8 cellular contexts compared by ENCODE assay signal in genomic region chr5:147628054-147628895, GRCh38.
DNase-seq lines count a peak whose midpoint lies in the region; ATAC-seq and TF ChIP-seq lines count a peak whose summit lies in the region.

No MANE protein-coding gene starts in this region.

- no peaks in the 10 kb centered on the region for H3K27me3 Mint-ChIP-seq in activated T-helper 17 cell treated with anti-CD3 and anti-CD28 coated beads, Interleukin-2, amount 50 U/mL, for 72 hours

- H3K9me3 ChIP-seq in Panc1 (ENCODE audit: control insufficient read depth, insufficient read depth, low read depth, low read length), result no peaks in the 10 kb centered on the region
- no peaks in the 10 kb centered on the region for H3K9me3 ChIP-seq in uterus

- intact Hi-C loops in Panc1 (cut with micrococcal nuclease; ENCODE audit: unreplicated experiment), result loop anchor here (1.0 to 5.0 kb wide), 3 partner anchors 44 to 304 kb away; no protein-coding TSS in a partner anchor
- intact Hi-C loops in uterus (cut with DNase I; ENCODE audit: low total_unique reads), result loop anchor here (10.0 kb wide), 1 partner anchor 197 kb away; no protein-coding TSS in a partner anchor

- POLR2A ChIA-PET in GM10248 (lab: Yijun Ruan, JAX) (no interaction called here), Panc1 (lab: Charles Lee) (no interaction called here)

- H3K36me3 ChIP-seq in Panc1 (ENCODE audit: control insufficient read depth, insufficient read depth, low read length) (no peaks in the 10 kb centered on the region), uterus (no peaks in the 10 kb centered on the region)

- in situ Hi-C loops in Panc1 (cut with HindIII; ENCODE audit: low pct_unique_long_range_greater_than_20kb, low sequenced_read_pairs), result no loop called here

- H3K4me3 Mint-ChIP-seq in activated T-helper 17 cell treated with anti-CD3 and anti-CD28 coated beads, Interleukin-2, amount 50 U/mL, for 72 hours, result no peak overlapping the region

- DNase-seq in GM10248 (ENCODE audit: extremely low spot score) (peak; percentile 39), H4 (ENCODE audit: low spot score) (peak; percentile 61), LHCN-M2 (ENCODE audit: low read depth) (peak; percentile 49), Panc1 (ENCODE audit: low read depth, low spot score) (peak; percentile 53), fibroblast of villous mesenchyme (ENCODE audit: low read depth) (peak; percentile 63), nucleus accumbens (lab: John Stamatoyannopoulos, UW) (peak in 49 of 56 donors; percentile 4 to 86 (median 39)), uterus (peak in 1 of 2 donors; percentile 46)

- no peak for TF ChIP-seq POLR2A in uterus (IDR thresholded peaks at IDR 0.05)

- peak; percentile 95 for ATAC-seq in Panc1
- peak; percentile 65 for ATAC-seq in activated T-helper 17 cell treated with anti-CD3 and anti-CD28 coated beads, Interleukin-2, amount 50 U/mL, for 72 hours (replicated peaks)

- H3K4me3 ChIP-seq in Panc1 (ENCODE audit: low read depth in 2 of 2, low read length in 2 of 2) (no peak overlapping the region), fibroblast of villous mesenchyme (ENCODE audit: low read depth, low read length) (no peak overlapping the region), uterus (no peak overlapping the region)

- no TSS peak for BruUV-seq in Panc1 (replicated peaks; lab: Mats Ljungman, UMichigan)

- no peak overlapping the region for H3K27ac Mint-ChIP-seq in activated T-helper 17 cell treated with anti-CD3 and anti-CD28 coated beads, Interleukin-2, amount 50 U/mL, for 72 hours

- H3K27me3 ChIP-seq in Panc1 (ENCODE audit: control insufficient read depth, insufficient read depth, low read length) (no peaks in the 10 kb centered on the region), uterus (no peaks in the 10 kb centered on the region)

- H3K27ac ChIP-seq in Panc1 (ENCODE audit: low read length) (no peak overlapping the region), uterus (no peak overlapping the region)

- CTCF ChIA-PET in GM10248 (lab: Yijun Ruan, JAX), result interaction anchor here (0.7 to 6.4 kb wide), 20 partner anchors 8 to 229 kb away, joined by 3 to 50 read pairs (median 6); no protein-coding TSS in a partner anchor
- CTCF ChIA-PET in Panc1 (lab: Charles Lee), result interaction anchor here (0.5 to 1.6 kb wide), 6 partner anchors 91 to 1503 kb away, joined by 3 to 12 read pairs (median 4); no protein-coding TSS in a partner anchor

- no peaks in the 10 kb centered on the region for H3K4me1 Mint-ChIP-seq in activated T-helper 17 cell treated with anti-CD3 and anti-CD28 coated beads, Interleukin-2, amount 50 U/mL, for 72 hours

- no peaks in the 10 kb centered on the region for H3K9me3 Mint-ChIP-seq in activated T-helper 17 cell treated with anti-CD3 and anti-CD28 coated beads, Interleukin-2, amount 50 U/mL, for 72 hours

- H3K4me1 ChIP-seq in Panc1 (ENCODE audit: control insufficient read depth, insufficient read depth, low read length) (no peaks in the 10 kb centered on the region), uterus (no peaks in the 10 kb centered on the region)

- TF ChIP-seq CTCF in GM10248 (IDR thresholded peaks at IDR 0.05; ENCODE audit: control extremely low read depth, extremely low read depth, low read depth, missing control alignments), result peak; percentile 68
- TF ChIP-seq CTCF in Panc1 (IDR thresholded peaks at IDR 0.05), result peak; percentile 83
- peak; percentile 88 for TF ChIP-seq CTCF in fibroblast of villous mesenchyme (IDR thresholded peaks at IDR 0.05; ENCODE audit: insufficient read depth, low read depth, low read length)
- TF ChIP-seq CTCF in uterus (IDR thresholded peaks at IDR 0.05), result peak; percentile 67 to 70 (median 70)

- peaks cover 22% of the 10 kb centered on the region for H3K36me3 Mint-ChIP-seq in activated T-helper 17 cell treated with anti-CD3 and anti-CD28 coated beads, Interleukin-2, amount 50 U/mL, for 72 hours (ENCODE audit: low read depth)
